In the genomic region with DNA sequence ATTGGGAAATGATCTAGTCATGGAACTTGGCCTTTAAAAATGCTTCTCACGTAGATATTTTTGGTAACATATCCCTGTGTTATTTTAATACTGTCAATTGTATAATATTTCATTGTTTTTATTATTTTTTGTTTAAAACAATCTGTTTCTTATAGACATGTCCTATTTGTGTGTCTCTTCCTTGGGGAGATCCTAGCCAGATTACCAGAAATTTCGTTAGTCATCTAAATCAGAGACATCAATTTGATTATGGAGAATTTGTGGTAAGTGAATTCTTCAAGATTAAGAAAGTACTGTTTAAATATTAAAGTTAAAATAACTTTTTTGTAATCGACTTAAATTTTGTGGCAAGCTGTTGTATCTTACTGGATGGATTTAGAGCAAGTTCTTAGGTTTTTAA, we compare ENCODE assay signal across 21 cellular contexts.
"Had no signal": no experiment of that assay in that cellular context is flagged by ENCODE, and none has a peak within 500 bp of the region (broad histone marks: within the 10 kb centered on the region; RNA-seq: fewer than 3 reads in every experiment).

No MANE protein-coding gene starts in this region.

- H3K4me3 ChIP-seq: breast epithelium, MG63 had no signal

- H3K27me3 ChIP-seq: breast epithelium, MG63 had no signal

- H3K27ac Mint-ChIP-seq: activated CD8-positive, alpha-beta memory T cell treated with anti-CD3 and anti-CD28 coated beads, Interleukin-2, amount 10 ng/mL, durations not matched to agents 7 days and 5 days; activated naive CD8-positive, alpha-beta T cell treated with anti-CD3 and anti-CD28 coated beads, Interleukin-2, amount 10 ng/mL, durations not matched to agents 7 days and 5 days; T-helper 2 cell treated with Interferon-gamma antibody and Interleukin-4, amounts not matched to agents 5 μg/mL and 100 μg/mL, for 36 hours had no signal

- ATAC-seq: activated CD4-positive, CD25-positive, alpha-beta regulatory T cell treated with anti-CD3 and anti-CD28 coated beads, Interleukin-2, amount 50 U/mL, for 24 hours; activated CD8-positive, alpha-beta memory T cell treated with anti-CD3 and anti-CD28 coated beads, Interleukin-2, amount 10 ng/mL, durations not matched to agents 7 days and 5 days had no signal

- H3K9me3 ChIP-seq: breast epithelium, MG63 had no signal

- H3K36me3 ChIP-seq: breast epithelium had no signal

- DNase-seq: activated CD4-positive, alpha-beta T cell treated with anti-CD3 and anti-CD28 coated beads for 48 hours; activated CD4-positive, alpha-beta T cell treated with anti-CD3 and anti-CD28 coated beads, Interleukin-2, amount 50 U/mL, for 4 hours; activated CD8-positive, alpha-beta memory T cell treated with anti-CD3 and anti-CD28 coated beads, Interleukin-2, amount 10 ng/mL, durations not matched to agents 7 days and 5 days; activated naive CD4-positive, alpha-beta T cell; activated naive CD8-positive, alpha-beta T cell treated with anti-CD3 and anti-CD28 coated beads, Interleukin-2, amount 10 ng/mL, durations not matched to agents 7 days and 5 days; aorta; caudate nucleus; MG63; MV-4-11; NCI-H1092 treated with DMSO at 0.1 percent for 48 hours; NCI-H1417 treated with DMSO at 0.1 percent for 48 hours; NCI-H1694 treated with DMSO at 0.1 percent for 48 hours; NCI-H2029 treated with DMSO at 0.1 percent for 48 hours; NCI-H345; NCI-H510A; NCI-H526 treated with DMSO at 0.1 percent for 48 hours; NCI-H82; SIG-M5 had no signal

- H3K27ac ChIP-seq: breast epithelium had no signal

- H3K4me1 ChIP-seq: breast epithelium had no signal

- H3K9me3 Mint-ChIP-seq: activated naive CD8-positive, alpha-beta T cell treated with anti-CD3 and anti-CD28 coated beads, Interleukin-2, amount 10 ng/mL, durations not matched to agents 7 days and 5 days; T-helper 2 cell treated with Interferon-gamma antibody and Interleukin-4, amounts not matched to agents 5 μg/mL and 100 μg/mL, for 36 hours had no signal

- H3K27me3 Mint-ChIP-seq: activated CD8-positive, alpha-beta memory T cell treated with anti-CD3 and anti-CD28 coated beads, Interleukin-2, amount 10 ng/mL, durations not matched to agents 7 days and 5 days; activated naive CD8-positive, alpha-beta T cell treated with anti-CD3 and anti-CD28 coated beads, Interleukin-2, amount 10 ng/mL, durations not matched to agents 7 days and 5 days had no signal

- H3K4me3 Mint-ChIP-seq: activated CD8-positive, alpha-beta memory T cell treated with anti-CD3 and anti-CD28 coated beads, Interleukin-2, amount 10 ng/mL, durations not matched to agents 7 days and 5 days; activated naive CD8-positive, alpha-beta T cell treated with anti-CD3 and anti-CD28 coated beads, Interleukin-2, amount 10 ng/mL, durations not matched to agents 7 days and 5 days; T-helper 2 cell treated with Interferon-gamma antibody and Interleukin-4, amounts not matched to agents 5 μg/mL and 100 μg/mL, for 36 hours had no signal
